8 cellular contexts compared by ENCODE assay signal in the genomic region with DNA sequence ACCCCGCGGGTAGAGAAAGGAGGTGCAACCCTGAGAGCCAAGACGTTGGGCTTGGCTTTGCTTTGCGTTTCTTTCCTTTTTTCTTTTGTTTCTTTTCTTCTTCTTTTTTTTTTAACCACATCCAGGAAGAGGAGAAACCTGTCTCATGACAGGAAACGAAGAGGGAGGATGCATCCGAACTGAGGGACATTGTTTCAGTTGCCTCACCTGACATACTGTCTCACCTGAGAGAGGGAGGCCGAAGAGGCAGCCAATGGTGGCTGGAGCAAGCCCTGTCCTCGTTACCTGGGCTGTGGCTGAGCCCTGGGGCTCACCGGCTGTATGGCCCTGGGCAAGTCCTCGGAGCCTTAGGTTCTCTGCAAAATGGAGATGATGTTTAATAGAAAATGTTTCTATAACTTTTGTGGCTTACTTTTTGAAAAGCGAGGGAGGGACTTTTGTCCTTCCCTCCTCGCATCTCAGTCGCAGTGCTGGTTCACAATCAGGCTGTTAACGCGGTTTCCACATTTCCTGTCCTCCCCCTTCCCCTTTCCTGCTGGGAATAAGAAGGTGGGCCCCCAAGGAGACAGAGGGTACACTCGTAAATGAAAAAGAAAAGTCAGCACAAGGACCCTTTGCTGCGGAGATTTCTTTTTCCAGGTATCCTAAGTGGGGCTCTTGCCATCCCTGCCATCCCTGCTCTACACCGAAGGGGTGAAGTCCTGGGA. TPM values are rescaled to one million over a fixed set of nuclear protein-coding genes. Genes with fewer than 3 reads are reported as not detected.
DNase-seq lines count a peak whose midpoint lies in the region; ATAC-seq and TF ChIP-seq lines count a peak whose summit lies in the region.

No MANE protein-coding gene starts in this region.

- ATAC-seq in CD4-positive, alpha-beta T cell (ENCODE audit: poor library complexity): peak; percentile 67
- ATAC-seq in GM19455 (IDR thresholded peaks at IDR 0.05; ENCODE audit: unreplicated experiment) (peak; percentile 36), HG03521 (IDR thresholded peaks at IDR 0.05; ENCODE audit: unreplicated experiment) (peak; percentile 16)

- TF ChIP-seq CTCF in CD4-positive, alpha-beta T cell (IDR thresholded peaks at IDR 0.05): no peak
- TF ChIP-seq CTCF in WERI-Rb-1 (IDR thresholded peaks at IDR 0.05; ENCODE audit: low read depth, low read length) (no peak), progenitor cell of endocrine pancreas (IDR thresholded peaks at IDR 0.05; ENCODE audit: unreplicated experiment) (no peak)

- H3K4me1 Mint-ChIP-seq in CD4-positive, alpha-beta T cell (ENCODE audit: low read depth): peaks cover 32% of the 10 kb centered on the region
- H3K4me1 Mint-ChIP-seq in progenitor cell of endocrine pancreas (ENCODE audit: low read depth): peaks cover 16% of the 10 kb centered on the region

- WGBS in esophagus, 2 donors: 41 to 42% methylated on average over 18 of the region's 18 CpGs

- peak overlapping the region; percentile 61 for H3K4me3 ChIP-seq in WERI-Rb-1 (ENCODE audit: low read depth, low read length)
- peak overlapping the region; percentile 47 to 56 for H3K4me3 ChIP-seq in esophagus (ENCODE audit: low read depth in 1 of 2, low read length in 2 of 2)

- POLR2A ChIA-PET in CD4-positive, alpha-beta T cell (lab: Charles Lee): interaction anchor here (0.9 to 1.7 kb wide), 8 partner anchors 8 to 1273 kb away, joined by 3 to 68 read pairs (median 4); a partner anchor contains a TSS

- CTCF ChIA-PET in CD4-positive, alpha-beta T cell (lab: Charles Lee): interaction anchor here (0.6 kb wide), 1 partner anchor 23 kb away, joined by 3 read pairs; no protein-coding TSS in a partner anchor

- H3K4me1 ChIP-seq in esophagus (ENCODE audit: control insufficient read depth in 2 of 2, insufficient read depth in 2 of 2, low read length in 1 of 2): peaks cover 0 to 3% of the 10 kb centered on the region in 2 donors

- no peaks in the 10 kb centered on the region for H3K36me3 Mint-ChIP-seq in CD4-positive, alpha-beta T cell (ENCODE audit: low read depth)
- H3K36me3 Mint-ChIP-seq in progenitor cell of endocrine pancreas (ENCODE audit: insufficient read depth): no peaks in the 10 kb centered on the region

- no peaks in the 10 kb centered on the region for H3K9me3 ChIP-seq in CD4-positive, alpha-beta T cell (ENCODE audit: control insufficient read depth, low read length)
- no peaks in the 10 kb centered on the region for H3K9me3 ChIP-seq in WERI-Rb-1 (ENCODE audit: severe bottlenecking)
- H3K9me3 ChIP-seq in esophagus (ENCODE audit: control insufficient read depth in 2 of 2, insufficient read depth in 1 of 2, low read depth in 1 of 2, low read length in 1 of 2): no peaks in the 10 kb centered on the region

- peak overlapping the region; percentile 96 for H3K27ac Mint-ChIP-seq in CD4-positive, alpha-beta T cell
- H3K27ac Mint-ChIP-seq in progenitor cell of endocrine pancreas: peak overlapping the region; percentile 95

- H3K27me3 Mint-ChIP-seq in CD4-positive, alpha-beta T cell: no peaks in the 10 kb centered on the region
- H3K27me3 Mint-ChIP-seq in progenitor cell of endocrine pancreas: peaks cover 8% of the 10 kb centered on the region

- no peaks in the 10 kb centered on the region for H3K27me3 ChIP-seq in CD4-positive, alpha-beta T cell (ENCODE audit: control insufficient read depth, insufficient read depth, low read length)
- H3K27me3 ChIP-seq in WERI-Rb-1 (ENCODE audit: insufficient read depth, low read depth, severe bottlenecking): no peaks in the 10 kb centered on the region
- H3K27me3 ChIP-seq in esophagus (ENCODE audit: control insufficient read depth in 1 of 2, insufficient read depth in 2 of 2, low read length in 2 of 2): no peaks in the 10 kb centered on the region

- no peaks in the 10 kb centered on the region for H3K9me3 Mint-ChIP-seq in CD4-positive, alpha-beta T cell
- H3K9me3 Mint-ChIP-seq in progenitor cell of endocrine pancreas (ENCODE audit: low read depth): no peaks in the 10 kb centered on the region

- peak overlapping the region; percentile 89 for H3K4me3 Mint-ChIP-seq in CD4-positive, alpha-beta T cell
- H3K4me3 Mint-ChIP-seq in progenitor cell of endocrine pancreas (ENCODE audit: low read depth): peak overlapping the region; percentile 85

- DNase-seq in CD4-positive, alpha-beta T cell: peak in 9 of 10 experiments; percentile 12 to 59 (median 33)
- DNase-seq in WERI-Rb-1 (no peak), progenitor cell of endocrine pancreas (ENCODE audit: low spot score, unreplicated experiment) (no peak), NCI-H128 (lab: John Stamatoyannopoulos, UW; ENCODE audit: unreplicated experiment) (no peak), anterior cingulate cortex (lab: John Stamatoyannopoulos, UW) (no peak)

- no peaks in the 10 kb centered on the region for H3K36me3 ChIP-seq in WERI-Rb-1
- H3K36me3 ChIP-seq in esophagus (ENCODE audit: control insufficient read depth in 2 of 2, insufficient read depth in 2 of 2, low read length in 1 of 2): no peaks in the 10 kb centered on the region

- H3K27ac ChIP-seq in CD4-positive, alpha-beta T cell (ENCODE audit: low read depth, low read length): peak overlapping the region; percentile 81
- H3K27ac ChIP-seq in WERI-Rb-1: peak overlapping the region; percentile 96
- peak overlapping the region; percentile 79 to 94 for H3K27ac ChIP-seq in esophagus (ENCODE audit: low read depth in 2 of 2, low read length in 1 of 2)

- intact Hi-C loops in CD4-positive, alpha-beta T cell (cut with DNase I, micrococcal nuclease): loop anchor here (1.0 to 10.0 kb wide), 7 partner anchors 27 to 771 kb away; a partner anchor contains a TSS

RNA-seq across cellular contexts. Expression of a gene that starts 29.4 kb away (rescaled TPM):
- total RNA-seq in CD4-positive, alpha-beta T cell: 1 to 10 TPM; 2.4 to 2.9 TPM
- polyA plus RNA-seq in esophagus: 1 to 10 TPM; 1.6 TPM
- total RNA-seq in progenitor cell of endocrine pancreas: 0.84 and 1.4 TPM in 2 replicates

Comparison
In these comparisons a context has a peak if more than half of its experiments do, and no peak if none do; other contexts are left out.
1. ATAC-seq: peak in every context shown above with its lines; median percentile 67 in CD4-positive, alpha-beta T cell; 36 in GM19455; 16 in HG03521.
2. DNase-seq: peak in CD4-positive, alpha-beta T cell (9 of 10); none in WERI-Rb-1 (single experiment), progenitor cell of endocrine pancreas (single experiment), NCI-H128 (single experiment) and anterior cingulate cortex (0 of 58).
3. Peak in every context shown above with its lines, with median percentiles within 50 percentile points of each other: H3K27ac ChIP-seq.